Comparison of ENCODE assay signal across 8 cellular contexts in genomic region chr4:77095101-77095826, GRCh38. TPM values are rescaled to one million over a fixed set of nuclear protein-coding genes. Genes with fewer than 3 reads are reported as not detected.
A peak's percentile ranks its signal among the peaks of the same experiment; 100 is the strongest.
DNase-seq lines count a peak whose midpoint lies in the region; ATAC-seq and TF ChIP-seq lines count a peak whose summit lies in the region.

No MANE protein-coding gene starts in this region.

- H3K27ac ChIP-seq in parathyroid adenoma: no peak overlapping the region
- H3K27ac ChIP-seq in upper lobe of right lung: no peak overlapping the region

- intact Hi-C loops in upper lobe of right lung (cut with DNase I): no loop called here

- no peaks in the 10 kb centered on the region for H3K27me3 ChIP-seq in parathyroid adenoma (ENCODE audit: control insufficient read depth, insufficient read depth, low read length)
- no peaks in the 10 kb centered on the region for H3K27me3 ChIP-seq in upper lobe of right lung

- no peak overlapping the region for H3K4me2 ChIP-seq in parathyroid adenoma (ENCODE audit: low read length)

- no peaks in the 10 kb centered on the region for H3K4me1 ChIP-seq in parathyroid adenoma
- peaks cover 6% of the 10 kb centered on the region for H3K4me1 ChIP-seq in upper lobe of right lung

- no peaks in the 10 kb centered on the region for H3K36me3 ChIP-seq in parathyroid adenoma (ENCODE audit: control insufficient read depth, insufficient read depth, low read length)
- no peaks in the 10 kb centered on the region for H3K36me3 ChIP-seq in upper lobe of right lung

- no peak overlapping the region for H3K9ac ChIP-seq in parathyroid adenoma

- peak overlapping the region; percentile 73 for H2AFZ ChIP-seq in parathyroid adenoma

- TF ChIP-seq CTCF in parathyroid adenoma (IDR thresholded peaks at IDR 0.05): peak; percentile 75
- peak; percentile 91 for TF ChIP-seq CTCF in upper lobe of right lung (IDR thresholded peaks at IDR 0.05)

- in situ Hi-C loops in KBM-7 (cut with MboI; ENCODE audit: low pct_unique_long_range_greater_than_20kb, low sequenced_read_pairs): no loop called here

- DNase-seq in EH (ENCODE audit: low read depth) (peak; percentile 71), KBM-7 (peak; percentile 77), RPMI8226 (peak; percentile 65), germinal center (ENCODE audit: low spot score) (peak; percentile 67), upper lobe of right lung (peak; percentile 83)
- DNase-seq in activated T-helper 9 cell treated with anti-CD3 and anti-CD28 coated beads, Interleukin-2, amount 50 U/mL, for 16 hours (ENCODE audit: low read depth): peak; percentile 46

- ATAC-seq in GM21717 (IDR thresholded peaks at IDR 0.05; ENCODE audit: unreplicated experiment) (peak; percentile 99), upper lobe of right lung (peak; percentile 97)

- no peaks in the 10 kb centered on the region for H3K9me3 ChIP-seq in parathyroid adenoma (ENCODE audit: control insufficient read depth, low read length)
- H3K9me3 ChIP-seq in upper lobe of right lung: no peaks in the 10 kb centered on the region

- no peak overlapping the region for H3K4me3 ChIP-seq in parathyroid adenoma (ENCODE audit: low read depth, low read length)
- H3K4me3 ChIP-seq in upper lobe of right lung: no peak overlapping the region

- no peaks in the 10 kb centered on the region for H3K79me2 ChIP-seq in parathyroid adenoma

RNA-seq across cellular contexts. Expression of gene CCNI, which starts 19.5 kb away (rescaled TPM):
- 319 TPM for total RNA-seq in upper lobe of right lung
